16 cellular contexts compared by ENCODE assay signal in the genomic region with DNA sequence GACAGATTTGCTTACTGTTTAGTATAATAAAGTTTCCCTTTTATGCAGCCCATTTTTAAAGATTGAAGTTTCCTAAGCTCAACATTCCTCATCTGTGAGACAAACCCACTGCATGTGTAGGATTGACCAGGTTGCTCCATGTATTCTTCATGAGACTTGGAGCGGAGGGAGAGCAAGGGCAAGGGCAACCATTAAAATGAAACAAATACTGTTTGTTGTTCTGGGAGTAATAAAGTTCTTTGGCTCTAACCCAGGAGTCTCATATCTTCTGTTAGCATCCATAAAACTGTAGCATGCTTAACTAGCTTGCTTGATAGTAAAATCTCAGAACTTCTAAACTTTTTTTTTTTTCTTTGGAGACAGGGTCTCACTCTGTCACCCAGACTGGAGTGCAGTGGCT.
"Had no signal": no experiment of that assay in that cellular context is flagged by ENCODE, and none has a peak within 500 bp of the region (broad histone marks: within the 10 kb centered on the region; RNA-seq: fewer than 3 reads in every experiment).

No MANE protein-coding gene starts in this region.

- H3K9me3 ChIP-seq: gastroesophageal sphincter, right lobe of liver, stomach, suprapubic skin, tibial nerve had no signal

- H3K27me3 ChIP-seq: gastroesophageal sphincter, heart left ventricle, right lobe of liver, stomach, suprapubic skin, tibial nerve had no signal

- DNase-seq: activated CD4-positive, alpha-beta T cell treated with anti-CD3 and anti-CD28 coated beads for 1 hour; activated CD4-positive, alpha-beta T cell treated with anti-CD3 and anti-CD28 coated beads, Interleukin-2, amount 50 U/mL, for 1 hour; activated CD8-positive, alpha-beta T cell treated with anti-CD3 and anti-CD28 coated beads, Interleukin-2, amount 10 ng/mL, durations not matched to agents 7 days and 5 days; activated gamma-delta T cell treated with Interleukin-2 at 50 U/mL for 16 hours; aorta; effector CD4-positive, alpha-beta T cell; heart left ventricle; nephron progenitor cell; right lobe of liver; stomach; WERI-Rb-1 had no signal

- H3K36me3 ChIP-seq: gastroesophageal sphincter, heart left ventricle, right lobe of liver, stomach, suprapubic skin, tibial nerve, WERI-Rb-1 had no signal

- H3K4me1 ChIP-seq: gastroesophageal sphincter, heart left ventricle, right lobe of liver, stomach, suprapubic skin had no signal

- FAIRE-seq: islet of Langerhans had no signal

- H3K4me3 ChIP-seq: gastroesophageal sphincter, heart left ventricle, right lobe of liver, skin epidermis, stomach, suprapubic skin, tibial nerve had no signal

- H3K27ac ChIP-seq: gastroesophageal sphincter, heart left ventricle, right lobe of liver, skin epidermis, stomach, suprapubic skin, tibial nerve, WERI-Rb-1 had no signal
